In the genomic region with DNA sequence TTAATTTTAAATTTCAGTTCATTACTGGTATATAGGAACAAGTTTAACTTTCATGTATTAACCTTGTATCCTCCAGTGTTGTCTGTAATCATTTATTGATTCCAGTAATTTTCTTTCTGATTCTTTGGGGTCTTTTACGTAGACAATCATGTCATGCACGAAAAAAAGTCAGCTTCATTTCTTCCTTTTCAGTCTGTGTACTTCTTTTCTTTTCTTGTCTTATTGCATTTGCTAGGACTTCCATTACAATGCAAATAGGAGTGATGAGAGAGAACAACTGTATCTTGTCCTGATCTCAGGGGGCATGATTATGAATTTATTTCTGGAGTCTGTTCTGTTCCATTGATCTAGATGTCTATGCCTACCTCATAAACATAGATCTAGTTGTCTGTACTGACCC, we compare ENCODE assay signal across 14 cellular contexts. TPM values are rescaled to one million over a fixed set of nuclear protein-coding genes. Genes with fewer than 3 reads are reported as not detected.
DNase-seq lines count a peak whose midpoint lies in the region; ATAC-seq, FAIRE-seq and TF ChIP-seq lines count a peak whose summit lies in the region.
"Had no signal": no experiment of that assay in that cellular context is flagged by ENCODE, and none has a peak within 500 bp of the region (broad histone marks: within the 10 kb centered on the region; RNA-seq: fewer than 3 reads in every experiment).

No MANE protein-coding gene starts in this region.

- no peak for DNase-seq in CD4-positive, alpha-beta T cell
- DNase-seq in H54 (ENCODE audit: insufficient read length, low spot score) (no peak), GM12878 (ENCODE audit: low read depth, low spot score) (no peak), endothelial cell (ENCODE audit: low spot score) (no peak), NCI-H1694 (lab: John Stamatoyannopoulos, UW) (no peak)
- DNase-seq in stimulated activated CD8-positive, alpha-beta memory T cell treated with anti-CD3 and anti-CD28 coated beads, Interleukin-4, amount 100 ng/mL, for 48 hours, result no peak
- DNase-seq in naive thymus-derived CD8-positive, alpha-beta T cell, result no peak
- DNase-seq: C1 segment of cervical spinal cord; Caco-2; CD8-positive, alpha-beta T cell; DMS153; DND-41 had no signal

- H3K79me2 ChIP-seq in GM12878 (ENCODE audit: control insufficient read depth, insufficient read depth, low read length), result peaks cover 48% of the 10 kb centered on the region

- peak; percentile 61 for FAIRE-seq in H54 (lab: Jason Lieb, UNC)
- FAIRE-seq in GM12878 (lab: Jason Lieb, UNC), result no peak

- SMC1A ChIA-PET in GM12878 (lab: Charles Lee; ENCODE audit: uncharacterized antibody, unreplicated experiment), result interaction anchor here (0.7 kb wide), 1 partner anchor 9 kb away, joined by 3 read pairs; no protein-coding TSS in a partner anchor

- TF ChIP-seq EP300 in GM12878 (IDR thresholded peaks at IDR 0.05; ENCODE audit: borderline replicate concordance in 1 of 2, control insufficient read depth in 1 of 2, low read depth in 2 of 2, low read length in 2 of 2), result no peak

- no peak overlapping the region for H3K4me2 ChIP-seq in GM12878 (ENCODE audit: control insufficient read depth, insufficient read depth)
- H3K4me2 ChIP-seq: GM23338 had no signal

- no peak for ATAC-seq in CD4-positive, alpha-beta T cell (ENCODE audit: poor library complexity)
- no peak for ATAC-seq in GM12878
- no peak for ATAC-seq in naive thymus-derived CD8-positive, alpha-beta T cell
- ATAC-seq: CD8-positive, alpha-beta T cell; GM23338 had no signal

- H3K4me1 ChIP-seq in GM12878 (ENCODE audit: control insufficient read depth, insufficient read depth, low read length), result no peaks in the 10 kb centered on the region
- H3K4me1 ChIP-seq: HAP-1 had no signal

- BruUV-seq in GM12878 (replicated peaks; lab: Mats Ljungman, UMichigan), result no TSS peak

- H3K9me3 Mint-ChIP-seq in CD4-positive, alpha-beta T cell, result peaks cover 32% of the 10 kb centered on the region
- H3K9me3 Mint-ChIP-seq in endothelial cell (ENCODE audit: unreplicated experiment), result peaks cover 10% of the 10 kb centered on the region
- peaks cover 4 to 78% (median 32%) of the 10 kb centered on the region in 9 donors for H3K9me3 Mint-ChIP-seq in naive thymus-derived CD8-positive, alpha-beta T cell

- H3K36me3 Mint-ChIP-seq in CD4-positive, alpha-beta T cell (ENCODE audit: low read depth), result peaks cover 100% of the 10 kb centered on the region
- H3K36me3 Mint-ChIP-seq in endothelial cell (ENCODE audit: low read depth, unreplicated experiment), result peaks cover 33% of the 10 kb centered on the region
- H3K36me3 Mint-ChIP-seq in naive thymus-derived CD8-positive, alpha-beta T cell, result peaks cover 75 to 85% (median 85%) of the 10 kb centered on the region in 3 donors

- no peaks in the 10 kb centered on the region for H4K20me1 ChIP-seq in GM12878 (ENCODE audit: control insufficient read depth, insufficient read depth)

- H3K4me1 Mint-ChIP-seq in CD4-positive, alpha-beta T cell (ENCODE audit: low read depth), result peaks cover 68% of the 10 kb centered on the region
- peaks cover 6% of the 10 kb centered on the region for H3K4me1 Mint-ChIP-seq in endothelial cell (ENCODE audit: unreplicated experiment)
- H3K4me1 Mint-ChIP-seq in naive thymus-derived CD8-positive, alpha-beta T cell, result peaks cover 10 to 46% (median 39%) of the 10 kb centered on the region in 4 donors
- H3K4me1 Mint-ChIP-seq: GM23338 had no signal

- peak overlapping the region; percentile 7 for H3K27ac Mint-ChIP-seq in CD4-positive, alpha-beta T cell
- no peak overlapping the region for H3K27ac Mint-ChIP-seq in endothelial cell (ENCODE audit: unreplicated experiment)
- no peak overlapping the region for H3K27ac Mint-ChIP-seq in naive thymus-derived CD8-positive, alpha-beta T cell
- H3K27ac Mint-ChIP-seq: CD8-positive, alpha-beta T cell; GM23338 had no signal

- RAD21 ChIA-PET in GM12878 (lab: Charles Lee; ENCODE audit: unreplicated experiment), result no interaction called here

- no peak for TF ChIP-seq RAD21 in GM12878 (IDR thresholded peaks at IDR 0.05; ENCODE audit: insufficient read depth, low read depth, low read length)

- H3K4me3 Mint-ChIP-seq in CD4-positive, alpha-beta T cell, result no peak overlapping the region
- H3K4me3 Mint-ChIP-seq in endothelial cell (ENCODE audit: unreplicated experiment), result peak overlapping the region; percentile 63
- H3K4me3 Mint-ChIP-seq in naive thymus-derived CD8-positive, alpha-beta T cell, result no peak overlapping the region
- H3K4me3 Mint-ChIP-seq: CD8-positive, alpha-beta T cell; GM23338 had no signal

- peaks cover 28% of the 10 kb centered on the region for H3K9me3 ChIP-seq in CD4-positive, alpha-beta T cell (ENCODE audit: control insufficient read depth, low read length)
- H3K9me3 ChIP-seq in GM12878 (replicated peaks; ENCODE audit: control insufficient read depth, insufficient read depth, low read length), result peaks cover 24% of the 10 kb centered on the region

- TF ChIP-seq POLR2A in H54 (IDR thresholded peaks at IDR 0.05; ENCODE audit: low read depth, low read length) (no peak), GM12878 (IDR thresholded peaks at IDR 0.05; ENCODE audit: low read depth, low read length) (no peak)

- TF ChIP-seq CTCF in CD4-positive, alpha-beta T cell (IDR thresholded peaks at IDR 0.05), result no peak
- TF ChIP-seq CTCF in GM12878 (IDR thresholded peaks at IDR 0.05 in 2 of 3, conservative IDR thresholded peaks at IDR 0.05 in 1 of 3; ENCODE audit: control insufficient read depth in 2 of 3, extremely low read depth in 1 of 3, insufficient read depth in 1 of 3, low read depth in 3 of 3, low read length in 3 of 3) (no peak), endothelial cell (IDR thresholded peaks at IDR 0.05; ENCODE audit: unreplicated experiment) (no peak)

- H2AFZ ChIP-seq in GM12878 (ENCODE audit: control insufficient read depth, low read depth, low read length), result no peak overlapping the region
- H2AFZ ChIP-seq: GM23338 had no signal

- intact Hi-C loops in CD4-positive, alpha-beta T cell (cut with DNase I, micrococcal nuclease), result no loop called here
- intact Hi-C loops in GM12878 (cut with micrococcal nuclease; ENCODE audit: unreplicated experiment), result no loop called here

- no peak overlapping the region for H3K27ac ChIP-seq in CD4-positive, alpha-beta T cell (ENCODE audit: low read depth, low read length)
- no peak overlapping the region for H3K27ac ChIP-seq in GM12878 (ENCODE audit: control insufficient read depth, insufficient read depth)

- H3K4me3 ChIP-seq in GM12878, result no peak overlapping the region
- H3K4me3 ChIP-seq: GM23338, HAP-1 had no signal

- POLR2A ChIA-PET in CD4-positive, alpha-beta T cell (lab: Charles Lee), result no interaction called here
- POLR2A ChIA-PET in GM12878 (lab: Charles Lee), result no interaction called here
- POLR2A ChIA-PET in naive thymus-derived CD8-positive, alpha-beta T cell (lab: Charles Lee), result interaction anchor here (1.4 kb wide), 1 partner anchor 56 kb away, joined by 4 read pairs; a partner anchor contains a TSS

- CTCF ChIA-PET in CD4-positive, alpha-beta T cell (lab: Charles Lee), result no interaction called here
- CTCF ChIA-PET in GM12878 (lab: Yijun Ruan, JAX), result no interaction called here

- WGBS in GM12878 (ENCODE audit: insufficient coverage, insufficient replicate concordance, low lambda C conversion rate, missing lambda C conversion rate), result 100% methylated on average over 2 of the region's 2 CpGs

- H3K36me3 ChIP-seq in GM12878 (ENCODE audit: control insufficient read depth in 2 of 2, insufficient read depth in 2 of 2, low read length in 1 of 2), result peaks cover 0 to 22% of the 10 kb centered on the region in 2 experiments

- H3K27me3 ChIP-seq in CD4-positive, alpha-beta T cell (ENCODE audit: control insufficient read depth, insufficient read depth, low read length), result no peaks in the 10 kb centered on the region
- H3K27me3 ChIP-seq in GM12878 (replicated peaks in 1 of 2; ENCODE audit: control insufficient read depth in 2 of 2, insufficient read depth in 2 of 2, low read length in 1 of 2), result no peaks in the 10 kb centered on the region

- no peaks in the 10 kb centered on the region for H3K27me3 Mint-ChIP-seq in CD4-positive, alpha-beta T cell
- peaks cover 2% of the 10 kb centered on the region for H3K27me3 Mint-ChIP-seq in endothelial cell (ENCODE audit: unreplicated experiment)
- no peaks in the 10 kb centered on the region for H3K27me3 Mint-ChIP-seq in naive thymus-derived CD8-positive, alpha-beta T cell

- H3K9ac ChIP-seq in GM12878 (ENCODE audit: control insufficient read depth, insufficient read depth, low read length), result no peak overlapping the region

- in situ Hi-C loops in GM12878 (cut with MboI), result no loop called here

TF ChIP-seq in GM12878, 131 proteins besides CTCF, POLR2A, EP300 and RAD21 (continues in another document):
- TF ChIP-seq HDAC6 (IDR thresholded peaks at IDR 0.05; ENCODE audit: unreplicated experiment) (no peak), RCOR1 (conservative IDR thresholded peaks at IDR 0.05; ENCODE audit: low read depth, low read length) (no peak), GATAD2B (conservative IDR thresholded peaks at IDR 0.05; ENCODE audit: low read depth) (no peak), SMAD5 (IDR thresholded peaks at IDR 0.05; ENCODE audit: low read depth) (no peak), BMI1 (IDR thresholded peaks at IDR 0.05; ENCODE audit: borderline replicate concordance) (no peak), ZNF24 (IDR thresholded peaks at IDR 0.05) (peak; percentile 77; the same call in 1 of the 2 replicates)

RNA-seq across cellular contexts. Expression of a gene that starts 56.5 kb away (rescaled TPM):
- total RNA-seq in CD4-positive, alpha-beta T cell, result 100 to 1,000 TPM; 111 to 113 TPM
- total RNA-seq in GM12878 (2013; cell fraction: nucleolus; rRNA removed), result 279 and 287 TPM in 2 replicates
- 93.5 and 99.7 TPM in 2 replicates for total RNA-seq in GM12878 (2014; rRNA removed)
- total RNA-seq in GM12878 (2014; rRNA removed; fragmentation: Illumina TruSeq; extraction: Trizol), result 125 and 135 TPM in 2 replicates
- total RNA-seq in GM12878 (2021), result 83.9 and 87.3 TPM in 2 replicates
- polyA plus RNA-seq in GM12878 (2011; ENCODE audit: low read depth), result 51.0 TPM
- 208 and 308 TPM in 2 replicates for polyA plus RNA-seq in GM12878 (2011; rRNA removed)
- 76.6 and 78.3 TPM in 2 replicates for polyA plus RNA-seq in GM12878 (2011; cell fraction: cytosol; rRNA removed)
- 99.2 and 113 TPM in 2 replicates for polyA plus RNA-seq in GM12878 (2011; cell fraction: nucleus; rRNA removed)
- 73.1 and 105 TPM in 2 replicates for polyA plus RNA-seq in GM12878 (2012)
- polyA plus RNA-seq in GM12878 (2014; fragmentation: Illumina TruSeq; extraction: Trizol), result 80.0 and 89.8 TPM in 2 replicates
- 10 to 100 TPM; 19.9 to 29.3 TPM for polyA plus RNA-seq in GM12878 (2014; fragmentation: Nextera tagmentation; extraction: Ambion mirVana)
- 55.9 and 71.1 TPM in 2 replicates for polyA plus RNA-seq in GM12878 (2014; rRNA removed)
- 10 to 100 TPM; 29.9 to 79.2 TPM for polyA plus RNA-seq in GM12878 (2016; fragmentation: Nextera tagmentation; extraction: Ambion mirVana)
- polyA minus RNA-seq in GM12878 (2011; rRNA and poly(A)+ RNA removed), result 213 and 270 TPM in 2 replicates
- 78.4 and 86.4 TPM in 2 replicates for polyA minus RNA-seq in GM12878 (2011; cell fraction: cytosol; rRNA and poly(A)+ RNA removed)
- polyA minus RNA-seq in GM12878 (2011; cell fraction: nucleus; rRNA and poly(A)+ RNA removed), result 110 and 166 TPM in 2 replicates
- total RNA-seq in endothelial cell (ENCODE audit: unreplicated experiment), result 103 TPM
- 100 to 1,000 TPM; 103 to 108 TPM for total RNA-seq in naive thymus-derived CD8-positive, alpha-beta T cell
- polyA plus RNA-seq in naive thymus-derived CD8-positive, alpha-beta T cell, result 100 to 1,000 TPM in 1 of 3 donors, 10 to 100 TPM in 2; 85.1 to 107 (median 97.4) TPM
